ENCODE assay signal across 9 cellular contexts in genomic region chr10:6114758-6115410, GRCh38. TPM values are rescaled to one million over a fixed set of nuclear protein-coding genes. Genes with fewer than 3 reads are reported as not detected.
DNase-seq lines count a peak whose midpoint lies in the region; ATAC-seq and TF ChIP-seq lines count a peak whose summit lies in the region.
"Had no signal": no experiment of that assay in that cellular context is flagged by ENCODE, and none has a peak within 500 bp of the region (broad histone marks: within the 10 kb centered on the region; RNA-seq: fewer than 3 reads in every experiment).

No MANE protein-coding gene starts in this region.

- H3K27ac Mint-ChIP-seq in CD14-positive monocyte = peak overlapping the region in 1 of 7 donors; percentile 47

- peaks cover 59% of the 10 kb centered on the region for H3K36me3 ChIP-seq in SK-N-MC (ENCODE audit: insufficient read depth, low read length)

- H3K27me3 Mint-ChIP-seq in CD14-positive monocyte (ENCODE audit: low read depth in 3 of 3) = no peaks in the 10 kb centered on the region

- no peak overlapping the region for H3K4me3 Mint-ChIP-seq in CD14-positive monocyte

- intact Hi-C loops in CD14-positive monocyte (cut with micrococcal nuclease) = no loop called here

- no peak overlapping the region for H3K9ac ChIP-seq in SK-N-MC (ENCODE audit: insufficient read length)

- peak overlapping the region; percentile 25; the same call in 1 of the 2 replicates for H3K27ac ChIP-seq in SK-N-MC

- no peaks in the 10 kb centered on the region for H3K4me1 Mint-ChIP-seq in CD14-positive monocyte

- H3K4me3 ChIP-seq in GM12864 (ENCODE audit: low read depth, low read length) = no peak overlapping the region
- H3K4me3 ChIP-seq in SK-N-MC = no peak overlapping the region
- no peak overlapping the region for H3K4me3 ChIP-seq in retinal pigment epithelial cell (ENCODE audit: low read length)

- DNase-seq in GM12864 (ENCODE audit: low read depth) (no peak), SK-N-MC (ENCODE audit: low read depth, low spot score) (no peak), retinal pigment epithelial cell (ENCODE audit: low read depth) (peak; percentile 63), Kasumi-1 (lab: John Stamatoyannopoulos, UW) (no peak), CD14-positive monocyte (ENCODE audit: low spot score) (no peak)
- DNase-seq in stimulated activated CD4-positive, alpha-beta T cell treated with anti-CD3 and anti-CD28 coated beads, Interleukin-4, amount 100 ng/mL, for 24 hours = no peak
- DNase-seq: stimulated activated CD4-positive, alpha-beta T cell treated with anti-CD3 and anti-CD28 coated beads, Interleukin-4, amount 100 ng/mL, for 4 hours had no signal

- peak; percentile 28 for ATAC-seq in esophagus mucosa
- no peak for ATAC-seq in HG02610 (IDR thresholded peaks at IDR 0.05; ENCODE audit: unreplicated experiment)

- no peaks in the 10 kb centered on the region for H3K9me3 Mint-ChIP-seq in CD14-positive monocyte

- peaks cover 62 to 66% of the 10 kb centered on the region in 2 donors for H3K36me3 Mint-ChIP-seq in CD14-positive monocyte

- TF ChIP-seq CTCF in GM12864 (IDR thresholded peaks at IDR 0.05; ENCODE audit: low read depth, low read length, missing control alignments) (peak; percentile 6), retinal pigment epithelial cell (conservative IDR thresholded peaks at IDR 0.05; ENCODE audit: low read depth, low read length) (peak; percentile 21), CD14-positive monocyte (IDR thresholded peaks at IDR 0.05) (no peak)

- H3K9me3 ChIP-seq in SK-N-MC (ENCODE audit: low read depth, low read length) = no peaks in the 10 kb centered on the region

RNA-seq across cellular contexts. Expression of gene RBM17, which starts 26.1 kb away (rescaled TPM):
- 57.5 TPM for total RNA-seq in esophagus mucosa
- polyA plus RNA-seq in CD14-positive monocyte = 10 to 100 TPM; 44.5 to 51.4 TPM

RNA-seq across cellular contexts. Expression of gene IL2RA, which starts 52.7 kb away (rescaled TPM):
- total RNA-seq in esophagus mucosa = 1.4 TPM
- polyA plus RNA-seq in CD14-positive monocyte = under 1 TPM in 1 of 2 donors, not detected in 1; 0.06 TPM
